In the genomic region with DNA sequence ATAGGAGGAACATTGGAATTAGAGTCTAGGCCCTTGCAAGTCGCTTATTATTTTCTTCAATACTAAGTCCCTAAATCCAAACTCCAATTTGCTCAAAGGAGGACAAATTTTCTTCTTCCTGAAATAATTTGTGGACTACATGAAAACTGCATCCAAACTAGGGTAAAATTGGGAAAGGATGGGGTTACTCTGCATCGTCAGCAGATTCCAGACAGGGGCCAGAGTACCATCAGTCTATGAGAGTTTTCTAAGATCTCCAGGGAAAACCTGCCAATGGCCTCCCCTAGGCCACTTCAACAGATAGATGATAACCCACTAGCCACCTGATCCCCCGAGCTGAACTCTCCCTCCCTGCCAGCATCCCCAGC, we compare ENCODE assay signal across 8 cellular contexts. TPM values are rescaled to one million over a fixed set of nuclear protein-coding genes. Genes with fewer than 3 reads are reported as not detected.
A peak's percentile ranks its signal among the peaks of the same experiment; 100 is the strongest.
DNase-seq lines count a peak whose midpoint lies in the region; ATAC-seq and TF ChIP-seq lines count a peak whose summit lies in the region.

No MANE protein-coding gene starts in this region.

- no peaks in the 10 kb centered on the region for H3K9me2 ChIP-seq in Karpas-422 (replicated peaks; ENCODE audit: insufficient read depth, low read length)

- H3K36me3 ChIP-seq in CD4-positive, alpha-beta memory T cell (ENCODE audit: insufficient read depth, low read length): no peaks in the 10 kb centered on the region
- H3K36me3 ChIP-seq in endodermal cell (ENCODE audit: control insufficient read depth, insufficient read depth, low read length) (no peaks in the 10 kb centered on the region), Karpas-422 (ENCODE audit: insufficient read depth, low read length) (no peaks in the 10 kb centered on the region)

- H3K4me3 Mint-ChIP-seq in CD4-positive, alpha-beta memory T cell: peak overlapping the region; percentile 48 to 84 (median 66)
- H3K4me3 Mint-ChIP-seq in endodermal cell: peak overlapping the region; percentile 49

- no peak overlapping the region for H3K27ac ChIP-seq in CD4-positive, alpha-beta memory T cell (ENCODE audit: low read depth, low read length)
- H3K27ac ChIP-seq in endodermal cell (ENCODE audit: low read depth, low read length): no peak overlapping the region
- H3K27ac ChIP-seq in Karpas-422 (ENCODE audit: low read length): no peak overlapping the region

- TF ChIP-seq CTCF in endodermal cell (conservative IDR thresholded peaks at IDR 0.05) (no peak), omental fat pad (IDR thresholded peaks at IDR 0.05) (no peak)

- H3K27me3 Mint-ChIP-seq in CD4-positive, alpha-beta memory T cell: peaks cover 8 to 23% of the 10 kb centered on the region in 2 donors
- H3K27me3 Mint-ChIP-seq in endodermal cell (ENCODE audit: insufficient read depth): peaks cover 91% of the 10 kb centered on the region

- H3K79me2 ChIP-seq in Karpas-422 (ENCODE audit: low read length): no peaks in the 10 kb centered on the region

- WGBS in endodermal cell (ENCODE audit: insufficient coverage in 1 of 2, insufficient read length in 1 of 2), 2 experiments: 45 to 63% methylated on average over 2 to 3 of the region's 3 CpGs

- ATAC-seq in omental fat pad (ENCODE audit: low FRiP score): peak; percentile 28

- H3K27ac Mint-ChIP-seq in CD4-positive, alpha-beta memory T cell: no peak overlapping the region
- H3K27ac Mint-ChIP-seq in endodermal cell: no peak overlapping the region

- H3K4me1 ChIP-seq in CD4-positive, alpha-beta memory T cell (ENCODE audit: insufficient read depth, low read length): peaks cover 5% of the 10 kb centered on the region
- H3K4me1 ChIP-seq in endodermal cell (ENCODE audit: control insufficient read depth, insufficient read depth, low read length): no peaks in the 10 kb centered on the region
- H3K4me1 ChIP-seq in Karpas-422 (ENCODE audit: low read length): no peaks in the 10 kb centered on the region

- CTCF ChIA-PET in CD4-positive, alpha-beta memory T cell (lab: Charles Lee; ENCODE audit: partially characterized antibody): interaction anchor here (8.0 kb wide), 1 partner anchor 18 kb away, joined by 36 read pairs; no protein-coding TSS in a partner anchor

- H3K36me3 Mint-ChIP-seq in CD4-positive, alpha-beta memory T cell: peaks cover 0 to 3% of the 10 kb centered on the region in 2 donors
- H3K36me3 Mint-ChIP-seq in endodermal cell (ENCODE audit: low read depth): no peaks in the 10 kb centered on the region

- H4K20me1 ChIP-seq in Karpas-422 (ENCODE audit: insufficient read depth, low read depth, low read length): no peaks in the 10 kb centered on the region

- DNase-seq in CD4-positive, alpha-beta memory T cell: no peak
- peak; percentile 68 for DNase-seq in NCI-H2029 (lab: John Stamatoyannopoulos, UW)
- DNase-seq in endodermal cell: no peak
- DNase-seq in omental fat pad (ENCODE audit: low spot score): no peak
- DNase-seq in Karpas-422: no peak
- no peak for DNase-seq in MV-4-11 (lab: John Stamatoyannopoulos, UW)
- no peak for DNase-seq in retina
- DNase-seq in SIG-M5 (lab: John Stamatoyannopoulos, UW): no peak

- no peak overlapping the region for H2AFZ ChIP-seq in Karpas-422 (ENCODE audit: low read length)

- H3K4me3 ChIP-seq in CD4-positive, alpha-beta memory T cell (ENCODE audit: low read length in 2 of 2): peak overlapping the region in 1 of 2 donors; percentile 35
- H3K4me3 ChIP-seq in endodermal cell (ENCODE audit: low read length): peak overlapping the region; percentile 72
- no peak overlapping the region for H3K4me3 ChIP-seq in Karpas-422 (ENCODE audit: low read length)

- no peak overlapping the region for H3K4me2 ChIP-seq in Karpas-422 (ENCODE audit: low read depth, low read length, poor library complexity, severe bottlenecking)

- intact Hi-C loops in CD4-positive, alpha-beta memory T cell (cut with micrococcal nuclease): no loop called here

- no peaks in the 10 kb centered on the region for H3K9me3 ChIP-seq in CD4-positive, alpha-beta memory T cell (ENCODE audit: control insufficient read depth in 1 of 2, low read length in 2 of 2)
- H3K9me3 ChIP-seq in endodermal cell (ENCODE audit: control insufficient read depth, low read length): no peaks in the 10 kb centered on the region
- no peaks in the 10 kb centered on the region for H3K9me3 ChIP-seq in Karpas-422 (ENCODE audit: low read length)

- no peak overlapping the region for H3K9ac ChIP-seq in endodermal cell (ENCODE audit: extremely low read depth, low read length, poor library complexity, severe bottlenecking)
- no peak overlapping the region for H3K9ac ChIP-seq in Karpas-422 (ENCODE audit: low read length)

- H3K9me3 Mint-ChIP-seq in CD4-positive, alpha-beta memory T cell: peaks cover 0 to 3% (median 0%) of the 10 kb centered on the region in 8 donors
- no peaks in the 10 kb centered on the region for H3K9me3 Mint-ChIP-seq in endodermal cell

- no peaks in the 10 kb centered on the region for H3K27me3 ChIP-seq in CD4-positive, alpha-beta memory T cell (ENCODE audit: insufficient read depth, low read length)
- H3K27me3 ChIP-seq in endodermal cell (ENCODE audit: control insufficient read depth, insufficient read depth, low read length, poor library complexity, severe bottlenecking) (peaks cover 93% of the 10 kb centered on the region), Karpas-422 (ENCODE audit: low read length) (peaks cover 3% of the 10 kb centered on the region; the same call in 1 of the 2 replicates)

- peaks cover 0 to 2% (median under 1%) of the 10 kb centered on the region in 4 donors for H3K4me1 Mint-ChIP-seq in CD4-positive, alpha-beta memory T cell
- H3K4me1 Mint-ChIP-seq in endodermal cell: peaks cover 7% of the 10 kb centered on the region

- POLR2A ChIA-PET in CD4-positive, alpha-beta memory T cell (lab: Charles Lee; ENCODE audit: partially characterized antibody): no interaction called here

RNA-seq across cellular contexts. Expression of gene HEYL, which starts 0.5 kb away (rescaled TPM):
- total RNA-seq in CD4-positive, alpha-beta memory T cell: under 1 TPM in 1 of 2 experiments, not detected in 1; 0.12 TPM
- polyA plus RNA-seq in CD4-positive, alpha-beta memory T cell: under 1 TPM in 1 of 2 donors, not detected in 1; 0.23 TPM
- total RNA-seq in endodermal cell (1 to 10 TPM; 1.2 to 1.5 TPM), omental fat pad (1 to 10 TPM; 3.3 to 6.5 (median 5.3) TPM)
- polyA plus RNA-seq in endodermal cell (2013, experiment 1 of 2): 6.9 TPM
- polyA plus RNA-seq in endodermal cell (2013, experiment 2 of 2): 6.7 TPM
- not detected in 2 replicates for total RNA-seq in Karpas-422 (2014; rRNA removed; shearing (Covaris generic); ENCODE audit: low replicate concordance)

RNA-seq across cellular contexts. Expression of gene NT5C1A, which starts 33.0 kb away (rescaled TPM):
- total RNA-seq in CD4-positive, alpha-beta memory T cell: under 1 TPM; 0.29 to 0.42 TPM
- polyA plus RNA-seq in CD4-positive, alpha-beta memory T cell: not detected
- not detected for total RNA-seq in endodermal cell
- polyA plus RNA-seq in endodermal cell (2013, experiment 1 of 2): not detected
- polyA plus RNA-seq in endodermal cell (2013, experiment 2 of 2): not detected
- total RNA-seq in omental fat pad: 1 to 10 TPM in 1 of 4 donors, not detected in 3; 1.3 TPM
- total RNA-seq in Karpas-422 (2014; rRNA removed; shearing (Covaris generic); ENCODE audit: low replicate concordance): 0.52 and 0.61 TPM in 2 replicates

RNA-seq across cellular contexts. Expression of gene HPCAL4, which starts 52.3 kb away (rescaled TPM):
- 10 to 100 TPM; 31.8 to 32.4 TPM for total RNA-seq in CD4-positive, alpha-beta memory T cell
- 1 to 10 TPM; 8.9 to 9.6 TPM for polyA plus RNA-seq in CD4-positive, alpha-beta memory T cell
- total RNA-seq in endodermal cell (not detected), omental fat pad (under 1 TPM in 3 of 4 donors, not detected in 1; 0.16 to 0.74 (median 0.24) TPM)
- 0.21 TPM for polyA plus RNA-seq in endodermal cell (2013, experiment 1 of 2)
- polyA plus RNA-seq in endodermal cell (2013, experiment 2 of 2): 0.17 TPM
- total RNA-seq in Karpas-422 (2014; rRNA removed; shearing (Covaris generic); ENCODE audit: low replicate concordance): 0.15 TPM in 1 of 2 replicates, not detected in the other

Comparison
In these comparisons a context has a peak if more than half of its experiments do, and no peak if none do; other contexts are left out.
1. RNA of gene HPCAL4, which starts 52.3 kb away (total RNA-seq): 31.8 to 32.4 TPM in CD4-positive, alpha-beta memory T cell; 0.16 to 0.74 TPM in omental fat pad, 0.15 TPM in Karpas-422 and not detected in endodermal cell; every median in the first group is over 10 times any median in the second.